12 cellular contexts compared by ENCODE assay signal in genomic region chr17:29835438-29836351, GRCh38.
DNase-seq lines count a peak whose midpoint lies in the region; ATAC-seq and TF ChIP-seq lines count a peak whose summit lies in the region.
"Had no signal": no experiment of that assay in that cellular context is flagged by ENCODE, and none has a peak within 500 bp of the region (broad histone marks: within the 10 kb centered on the region; RNA-seq: fewer than 3 reads in every experiment).

No MANE protein-coding gene starts in this region.

- H3K27me3 ChIP-seq in DOHH2 (ENCODE audit: control insufficient read depth, low read length) (no peaks in the 10 kb centered on the region), Loucy (ENCODE audit: insufficient read depth, low read length, poor library complexity, severe bottlenecking) (no peaks in the 10 kb centered on the region), mucosa of rectum (ENCODE audit: control insufficient read depth in 2 of 2, insufficient read depth in 2 of 2, low read length in 2 of 2) (no peaks in the 10 kb centered on the region)

- no peak overlapping the region for H2AFZ ChIP-seq in Loucy (ENCODE audit: low read length)

- H3K36me3 ChIP-seq in DOHH2 (ENCODE audit: control insufficient read depth, low read length) (peaks cover 5% of the 10 kb centered on the region; the same call in 1 of the 2 replicates), Loucy (ENCODE audit: insufficient read depth, low read length) (no peaks in the 10 kb centered on the region), mucosa of rectum (ENCODE audit: control insufficient read depth in 2 of 2, insufficient read depth in 2 of 2, low read length in 2 of 2) (no peaks in the 10 kb centered on the region)

- peaks cover 51% of the 10 kb centered on the region for H3K4me1 ChIP-seq in DOHH2 (ENCODE audit: control insufficient read depth, low read length)
- H3K4me1 ChIP-seq in Loucy (ENCODE audit: insufficient read depth, low read length, poor library complexity, severe bottlenecking), result peaks cover 22% of the 10 kb centered on the region
- peaks cover 0 to 3% of the 10 kb centered on the region in 2 donors for H3K4me1 ChIP-seq in mucosa of rectum (ENCODE audit: control insufficient read depth in 2 of 2, insufficient read depth in 2 of 2, low read length in 2 of 2)

- H3K9me3 ChIP-seq in DOHH2 (ENCODE audit: control insufficient read depth, insufficient read depth, low read length) (no peaks in the 10 kb centered on the region), Loucy (ENCODE audit: insufficient read depth, low read depth, low read length) (no peaks in the 10 kb centered on the region), mucosa of rectum (ENCODE audit: control insufficient read depth in 2 of 2, low read length in 2 of 2) (no peaks in the 10 kb centered on the region)

- H3K27ac ChIP-seq in DOHH2 (ENCODE audit: low read depth, low read length), result peak overlapping the region; percentile 86
- H3K27ac ChIP-seq in mucosa of rectum (ENCODE audit: low read depth in 2 of 2, low read length in 2 of 2), result peak overlapping the region; percentile 18 to 45

- H3K9me2 ChIP-seq in DOHH2 (replicated peaks; ENCODE audit: control insufficient read depth, low read length), result no peaks in the 10 kb centered on the region
- H3K9me2 ChIP-seq in Loucy (replicated peaks; ENCODE audit: low read depth, low read length), result no peaks in the 10 kb centered on the region

- H3K9ac ChIP-seq in Loucy (ENCODE audit: low read depth, low read length, poor library complexity, severe bottlenecking) (no peak overlapping the region), mucosa of rectum (ENCODE audit: low read depth in 1 of 2, low read length in 2 of 2) (no peak overlapping the region)

- H3K4me2 ChIP-seq in DOHH2 (ENCODE audit: low read length) (peak overlapping the region; percentile 74), Loucy (ENCODE audit: low read depth, low read length, poor library complexity, severe bottlenecking) (peak overlapping the region; percentile 40)

- DNase-seq in cardiac fibroblast (ENCODE audit: low read depth in 2 of 2) (peak; percentile 46 to 64), cerebellar cortex (ENCODE audit: low spot score) (no peak), GOT3 (lab: John Stamatoyannopoulos, UW) (no peak)
- no peak for DNase-seq in NK-92 treated with Interleukin-12 subunit alpha and Interleukin-12 subunit beta, amount 100 ng/mL, for 24 hours (lab: John Stamatoyannopoulos, UW)
- DNase-seq: activated CD8-positive, alpha-beta T cell treated with anti-CD3 and anti-CD28 coated beads for 36 hours; activated naive CD8-positive, alpha-beta T cell treated with anti-CD3 and anti-CD28 coated beads, Interleukin-2, amount 10 ng/mL, durations not matched to agents 7 days and 5 days; NCI-H82; T-helper 1 cell had no signal

- H3F3A ChIP-seq in DOHH2 (ENCODE audit: control insufficient read depth, insufficient read depth), result peaks cover 16% of the 10 kb centered on the region
- peaks cover 2% of the 10 kb centered on the region; the same call in 1 of the 2 replicates for H3F3A ChIP-seq in Loucy (ENCODE audit: low read depth)

- TF ChIP-seq CTCF in DOHH2 (IDR thresholded peaks at IDR 0.05; ENCODE audit: low read depth, low read length, poor library complexity, severe bottlenecking) (no peak), Loucy (conservative IDR thresholded peaks at IDR 0.05; ENCODE audit: low read length) (no peak), cardiac fibroblast (IDR thresholded peaks at IDR 0.05; ENCODE audit: low read depth, low read length) (no peak)

- ATAC-seq in HG03571 (IDR thresholded peaks at IDR 0.05; ENCODE audit: unreplicated experiment), result no peak
- ATAC-seq: activated CD8-positive, alpha-beta T cell treated with anti-CD3 and anti-CD28 coated beads for 36 hours had no signal

- no peaks in the 10 kb centered on the region for H4K20me1 ChIP-seq in DOHH2 (ENCODE audit: control insufficient read depth, insufficient read depth, low read depth, low read length)
- peaks cover 5% of the 10 kb centered on the region for H4K20me1 ChIP-seq in Loucy (ENCODE audit: insufficient read depth, low read length, poor library complexity, severe bottlenecking)

- H3K79me2 ChIP-seq in DOHH2 (ENCODE audit: control insufficient read depth, low read length) (peaks cover 19% of the 10 kb centered on the region), Loucy (ENCODE audit: insufficient read depth, low read length) (peaks cover 27% of the 10 kb centered on the region)

- H3K4me3 ChIP-seq in DOHH2 (ENCODE audit: low read length) (peak overlapping the region; percentile 74), Loucy (ENCODE audit: low read length, poor library complexity, severe bottlenecking) (no peak overlapping the region), cardiac fibroblast (replicated peaks in 1 of 2; ENCODE audit: low read depth in 2 of 2, low read length in 2 of 2) (no peak overlapping the region), mucosa of rectum (ENCODE audit: low read length in 2 of 2) (no peak overlapping the region)

Comparison
In these comparisons a context has a peak if more than half of its experiments do, and no peak if none do; other contexts are left out.
1. DNase-seq: peak in cardiac fibroblast (2 of 2); none in NK-92 treated with Interleukin-12 subunit alpha and Interleukin-12 subunit beta, amount 100 ng/mL, for 24 hours (single experiment), cerebellar cortex (single experiment) and GOT3 (single experiment).